In genomic region chr1:12147116-12147753, GRCh38 we compare ENCODE assay signal across 10 cellular contexts. TPM values are rescaled to one million over a fixed set of nuclear protein-coding genes. Genes with fewer than 3 reads are reported as not detected.
DNase-seq lines count a peak whose midpoint lies in the region; ATAC-seq and TF ChIP-seq lines count a peak whose summit lies in the region.
"Had no signal": no experiment of that assay in that cellular context is flagged by ENCODE, and none has a peak within 500 bp of the region (broad histone marks: within the 10 kb centered on the region; RNA-seq: fewer than 3 reads in every experiment).

No MANE protein-coding gene starts in this region.

- H3K4me3 ChIP-seq in breast epithelium (no peak overlapping the region), mammary epithelial cell (replicated peaks in 1 of 3; ENCODE audit: insufficient read depth in 1 of 3, low read depth in 2 of 3, low read length in 3 of 3) (no peak overlapping the region), muscle layer of colon (ENCODE audit: low read depth in 1 of 2, low read length in 2 of 2) (no peak overlapping the region), upper lobe of left lung (no peak overlapping the region)

- H3K27me3 Mint-ChIP-seq in central memory CD8-positive, alpha-beta T cell: no peaks in the 10 kb centered on the region

- peak overlapping the region; percentile 72 for H3K27ac Mint-ChIP-seq in central memory CD8-positive, alpha-beta T cell (ENCODE audit: low read depth)

- H3K36me3 Mint-ChIP-seq in central memory CD8-positive, alpha-beta T cell (ENCODE audit: insufficient read depth): peaks cover 3% of the 10 kb centered on the region

- no peaks in the 10 kb centered on the region for H3K9me3 ChIP-seq in breast epithelium
- no peaks in the 10 kb centered on the region for H3K9me3 ChIP-seq in mammary epithelial cell (replicated peaks; ENCODE audit: insufficient read depth, low read length)
- no peaks in the 10 kb centered on the region for H3K9me3 ChIP-seq in muscle layer of colon (ENCODE audit: low read length)
- H3K9me3 ChIP-seq in upper lobe of left lung: no peaks in the 10 kb centered on the region

- no peaks in the 10 kb centered on the region for H3K79me2 ChIP-seq in mammary epithelial cell (ENCODE audit: insufficient read depth, low read length)

- no peak for TF ChIP-seq CTCF in breast epithelium (IDR thresholded peaks at IDR 0.05)
- TF ChIP-seq CTCF in mammary epithelial cell (conservative IDR thresholded peaks at IDR 0.05 in 1 of 2, IDR thresholded peaks at IDR 0.05 in 1 of 2; ENCODE audit: extremely low read depth in 1 of 2, insufficient read depth in 1 of 2, low read depth in 1 of 2, low read length in 2 of 2): no peak
- no peak for TF ChIP-seq CTCF in upper lobe of left lung (IDR thresholded peaks at IDR 0.05)

- H2AFZ ChIP-seq in mammary epithelial cell (ENCODE audit: low read depth, low read length): no peak overlapping the region

- H3K4me1 Mint-ChIP-seq in central memory CD8-positive, alpha-beta T cell: peaks cover 64% of the 10 kb centered on the region

- peak overlapping the region; percentile 0 to 83 for H3K27ac ChIP-seq in breast epithelium
- H3K27ac ChIP-seq in mammary epithelial cell (ENCODE audit: insufficient read depth, low read depth, low read length): no peak overlapping the region
- peak overlapping the region; percentile 14 for H3K27ac ChIP-seq in muscle layer of colon (ENCODE audit: low read depth, low read length)
- H3K27ac ChIP-seq in upper lobe of left lung: peak overlapping the region; percentile 50 to 90 (median 88)
- H3K27ac ChIP-seq: VCaP had no signal

- WGBS in mammary epithelial cell (ENCODE audit: low coverage, missing lambda C conversion rate): 98% methylated on average over 7 of the region's 10 CpGs
- WGBS in upper lobe of left lung, 2 donors: 57 to 67% methylated on average over 9 to 10 of the region's 10 CpGs

- H3K27me3 ChIP-seq in breast epithelium (no peaks in the 10 kb centered on the region), mammary epithelial cell (ENCODE audit: insufficient read depth, low read length) (no peaks in the 10 kb centered on the region), muscle layer of colon (ENCODE audit: control insufficient read depth in 1 of 2, insufficient read depth in 2 of 2, low read length in 2 of 2) (no peaks in the 10 kb centered on the region), upper lobe of left lung (no peaks in the 10 kb centered on the region)

- ATAC-seq in central memory CD8-positive, alpha-beta T cell (replicated peaks; ENCODE audit: extremely low read depth, poor library complexity, severe bottlenecking): no peak
- ATAC-seq in upper lobe of left lung (ENCODE audit: low FRiP score in 2 of 2) (no peak), HG03439 (IDR thresholded peaks at IDR 0.05; ENCODE audit: unreplicated experiment) (no peak)

- in situ Hi-C loops in mammary epithelial cell (cut with MboI; ENCODE audit: low sequenced_read_pairs in 2 of 2): no loop called here

- H3K4me1 ChIP-seq in breast epithelium (peaks cover 6 to 8% of the 10 kb centered on the region in 2 donors), mammary epithelial cell (ENCODE audit: insufficient read depth, low read length) (peaks cover 13% of the 10 kb centered on the region), muscle layer of colon (ENCODE audit: insufficient read depth, low read length) (peaks cover 6% of the 10 kb centered on the region), upper lobe of left lung (peaks cover 52 to 87% (median 75%) of the 10 kb centered on the region in 4 donors)

- TF ChIP-seq POLR2A in breast epithelium (IDR thresholded peaks at IDR 0.05): no peak
- no peak for TF ChIP-seq POLR2A in upper lobe of left lung (IDR thresholded peaks at IDR 0.05)

- CTCF ChIA-PET in mammary epithelial cell (lab: Charles Lee; ENCODE audit: low non-redundant PET): no interaction called here

- H3K4me3 Mint-ChIP-seq in central memory CD8-positive, alpha-beta T cell: peak overlapping the region; percentile 36

- TF ChIP-seq EP300 in upper lobe of left lung (IDR thresholded peaks at IDR 0.05): no peak

- H3K36me3 ChIP-seq in breast epithelium (no peaks in the 10 kb centered on the region), mammary epithelial cell (ENCODE audit: insufficient read depth, low read length) (no peaks in the 10 kb centered on the region), muscle layer of colon (ENCODE audit: insufficient read depth, low read length) (no peaks in the 10 kb centered on the region), upper lobe of left lung (no peaks in the 10 kb centered on the region)

- H3K9ac ChIP-seq in mammary epithelial cell (ENCODE audit: insufficient read depth, low read length) (no peak overlapping the region), muscle layer of colon (ENCODE audit: low read length) (no peak overlapping the region)

- BruUV-seq in mammary epithelial cell (replicated peaks; lab: Mats Ljungman, UMichigan): no TSS peak

- H3K9me3 Mint-ChIP-seq in central memory CD8-positive, alpha-beta T cell: no peaks in the 10 kb centered on the region

- no peaks in the 10 kb centered on the region for H4K20me1 ChIP-seq in mammary epithelial cell (ENCODE audit: insufficient read depth, low read length)

- intact Hi-C loops in breast epithelium (cut with DNase I; ENCODE audit: low total_unique reads) (no loop called here), mammary epithelial cell (cut with micrococcal nuclease) (no loop called here)

- dilution Hi-C loops in mammary epithelial cell (cut with HindIII; ENCODE audit: low sequenced_read_pairs): no loop called here

- DNase-seq in breast epithelium (ENCODE audit: low spot score in 2 of 2) (no peak), mammary epithelial cell (no peak), upper lobe of left lung (no peak), mesenteric fat pad (ENCODE audit: low spot score) (no peak), 8988T (no peak)
- DNase-seq in central memory CD8-positive, alpha-beta T cell (ENCODE audit: low spot score in 2 of 2): no peak

- H3K4me2 ChIP-seq in mammary epithelial cell (ENCODE audit: insufficient read depth, low read depth, low read length): no peak overlapping the region

RNA-seq across cellular contexts. Expression of gene TNFRSF1B, which starts 19.6 kb away (rescaled TPM):
- 10 to 100 TPM; 25.0 to 48.8 (median 35.1) TPM for total RNA-seq in breast epithelium
- total RNA-seq in mammary epithelial cell: under 1 TPM; under 0.01 to 0.09 TPM
- 0.08 TPM for polyA plus RNA-seq in mammary epithelial cell
- not detected for polyA minus RNA-seq in mammary epithelial cell
- total RNA-seq in upper lobe of left lung: 100 to 1,000 TPM in 1 of 6 donors, 10 to 100 TPM in 5; 28.3 to 113 (median 58.5) TPM
- total RNA-seq in mesenteric fat pad: 95.6 TPM
- total RNA-seq: MCF 10A had no signal

Comparison
In these comparisons a context has a peak if more than half of its experiments do, and no peak if none do; other contexts are left out.
1. RNA of gene TNFRSF1B, which starts 19.6 kb away (total RNA-seq): 95.6 TPM in mesenteric fat pad (single experiment), 28.3 to 113 TPM in upper lobe of left lung and 25.0 to 48.8 TPM in breast epithelium; under 0.01 to 0.09 TPM in mammary epithelial cell; every median in the first group is over 10 times any median in the second.